Comparison of ENCODE assay signal across 7 cellular contexts in genomic region chr17:31495049-31495885, GRCh38.
DNase-seq lines count a peak whose midpoint lies in the region; ATAC-seq, FAIRE-seq and TF ChIP-seq lines count a peak whose summit lies in the region.

No MANE protein-coding gene starts in this region.

- dilution Hi-C loops in mammary epithelial cell (cut with HindIII; ENCODE audit: low sequenced_read_pairs): loop anchor here (5.0 kb wide), 3 partner anchors 42 to 87 kb away; no protein-coding TSS in a partner anchor

- no peak overlapping the region for H3K23ac ChIP-seq in trophoblast cell (ENCODE audit: low read length)

- peaks cover 21% of the 10 kb centered on the region for H3K4me1 ChIP-seq in mammary epithelial cell (ENCODE audit: insufficient read depth, low read length)
- H3K4me1 ChIP-seq in trophoblast cell (ENCODE audit: control insufficient read depth in 1 of 2, insufficient read depth in 2 of 2, low read length in 2 of 2): peaks cover 43 to 54% of the 10 kb centered on the region in 2 experiments

- no peak for TF ChIP-seq POLR2A in GM12892 (IDR thresholded peaks at IDR 0.05; ENCODE audit: low read depth, low read length)

- H4K91ac ChIP-seq in trophoblast cell (ENCODE audit: low read depth, low read length): no peak overlapping the region

- peak overlapping the region; percentile 53 for H3K4ac ChIP-seq in trophoblast cell (ENCODE audit: low read depth, low read length)

- H2BK12ac ChIP-seq in trophoblast cell (ENCODE audit: low read length): no peak overlapping the region

- H3K4me3 ChIP-seq in mammary epithelial cell (replicated peaks in 1 of 3; ENCODE audit: insufficient read depth in 1 of 3, low read depth in 2 of 3, low read length in 3 of 3): no peak overlapping the region
- no peak overlapping the region for H3K4me3 ChIP-seq in trophoblast cell (ENCODE audit: low read depth, low read length)

- in situ Hi-C loops in mammary epithelial cell (cut with MboI; ENCODE audit: low sequenced_read_pairs in 2 of 2): no loop called here

- H3K27me3 ChIP-seq in mammary epithelial cell (ENCODE audit: insufficient read depth, low read length) (peaks cover 2% of the 10 kb centered on the region), trophoblast cell (ENCODE audit: insufficient read depth, low read length) (no peaks in the 10 kb centered on the region)

- H4K8ac ChIP-seq in trophoblast cell (ENCODE audit: low read depth, low read length): no peak overlapping the region

- H3K14ac ChIP-seq in trophoblast cell (ENCODE audit: low read length): peak overlapping the region; percentile 36

- H3K27ac ChIP-seq in mammary epithelial cell (ENCODE audit: insufficient read depth, low read depth, low read length): no peak overlapping the region
- H3K27ac ChIP-seq in trophoblast cell (ENCODE audit: low read depth, low read length): peak overlapping the region; percentile 11

- H2AFZ ChIP-seq in mammary epithelial cell (ENCODE audit: low read depth, low read length) (no peak overlapping the region), trophoblast cell (ENCODE audit: insufficient read depth, low read length, poor library complexity) (no peak overlapping the region)

- H2BK120ac ChIP-seq in trophoblast cell (ENCODE audit: insufficient read depth, low read length, poor library complexity): no peak overlapping the region

- H4K20me1 ChIP-seq in mammary epithelial cell (ENCODE audit: insufficient read depth, low read length): no peaks in the 10 kb centered on the region

- H2AK5ac ChIP-seq in trophoblast cell (ENCODE audit: low read length): peak overlapping the region; percentile 6

- peaks cover 18% of the 10 kb centered on the region for H3K79me1 ChIP-seq in trophoblast cell (ENCODE audit: low read length)

- ATAC-seq in GM18873 (IDR thresholded peaks at IDR 0.05; ENCODE audit: low FRiP score, unreplicated experiment): no peak

- H3K9ac ChIP-seq in mammary epithelial cell (ENCODE audit: insufficient read depth, low read length) (no peak overlapping the region), trophoblast cell (ENCODE audit: low read length) (no peak overlapping the region)

- CTCF ChIA-PET in mammary epithelial cell (lab: Charles Lee; ENCODE audit: low non-redundant PET): no interaction called here

- no peak overlapping the region for H2BK5ac ChIP-seq in trophoblast cell (ENCODE audit: low read depth, low read length, poor library complexity)

- TF ChIP-seq CTCF in mammary epithelial cell (conservative IDR thresholded peaks at IDR 0.05 in 1 of 2, IDR thresholded peaks at IDR 0.05 in 1 of 2; ENCODE audit: extremely low read depth in 1 of 2, insufficient read depth in 1 of 2, low read depth in 1 of 2, low read length in 2 of 2): no peak

- WGBS in mammary epithelial cell (ENCODE audit: low coverage, missing lambda C conversion rate): 76% methylated on average over 6 of the region's 10 CpGs
- WGBS in trophoblast cell (ENCODE audit: extremely low coverage, insufficient coverage, insufficient read length): no CpG with 5 or more reads among the region's 10 CpGs

- no peak for DNase-seq in GM12892 (ENCODE audit: insufficient read length)
- DNase-seq in NCI-H2107 treated with DMSO at 0.1 percent for 48 hours (lab: John Stamatoyannopoulos, UW; ENCODE audit: unreplicated experiment): peak; percentile 84
- peak; percentile 37 for DNase-seq in mammary epithelial cell
- peak; percentile 96 to 98 for DNase-seq in trophoblast cell
- DNase-seq in SW480 (ENCODE audit: low spot score): no peak
- no peak for DNase-seq in pons (ENCODE audit: low spot score)

- H3K36me3 ChIP-seq in mammary epithelial cell (ENCODE audit: insufficient read depth, low read length) (no peaks in the 10 kb centered on the region), trophoblast cell (ENCODE audit: control insufficient read depth in 1 of 2, insufficient read depth in 2 of 2, low read length in 2 of 2) (peaks cover 0 to 3% of the 10 kb centered on the region in 2 experiments)

- peak overlapping the region; percentile 10 for H3K18ac ChIP-seq in trophoblast cell (ENCODE audit: low read length)

- H3K9me3 ChIP-seq in mammary epithelial cell (replicated peaks; ENCODE audit: insufficient read depth, low read length) (no peaks in the 10 kb centered on the region), trophoblast cell (ENCODE audit: insufficient read depth, low read depth, low read length) (no peaks in the 10 kb centered on the region)

- H3K79me2 ChIP-seq in mammary epithelial cell (ENCODE audit: insufficient read depth, low read length) (no peaks in the 10 kb centered on the region), trophoblast cell (ENCODE audit: control insufficient read depth, insufficient read depth, low read length, poor library complexity) (peaks cover 19% of the 10 kb centered on the region)

- intact Hi-C loops in mammary epithelial cell (cut with micrococcal nuclease): no loop called here

- peak; percentile 81 for FAIRE-seq in GM12892 (lab: Jason Lieb, UNC)

- H3K4me2 ChIP-seq in mammary epithelial cell (ENCODE audit: insufficient read depth, low read depth, low read length): no peak overlapping the region
- no peak overlapping the region for H3K4me2 ChIP-seq in trophoblast cell (ENCODE audit: low read length)

- BruUV-seq in mammary epithelial cell (replicated peaks; lab: Mats Ljungman, UMichigan): no TSS peak

- H4K12ac ChIP-seq in trophoblast cell (ENCODE audit: low read depth, low read length): no peak overlapping the region

Comparison
In these comparisons a context has a peak if more than half of its experiments do, and no peak if none do; other contexts are left out.
1. DNase-seq: peak in NCI-H2107 treated with DMSO at 0.1 percent for 48 hours (single experiment), mammary epithelial cell (single experiment) and trophoblast cell (2 of 2); none in GM12892 (single experiment), SW480 (single experiment) and pons (single experiment).